ENCODE assay signal across 8 cellular contexts in the genomic region with DNA sequence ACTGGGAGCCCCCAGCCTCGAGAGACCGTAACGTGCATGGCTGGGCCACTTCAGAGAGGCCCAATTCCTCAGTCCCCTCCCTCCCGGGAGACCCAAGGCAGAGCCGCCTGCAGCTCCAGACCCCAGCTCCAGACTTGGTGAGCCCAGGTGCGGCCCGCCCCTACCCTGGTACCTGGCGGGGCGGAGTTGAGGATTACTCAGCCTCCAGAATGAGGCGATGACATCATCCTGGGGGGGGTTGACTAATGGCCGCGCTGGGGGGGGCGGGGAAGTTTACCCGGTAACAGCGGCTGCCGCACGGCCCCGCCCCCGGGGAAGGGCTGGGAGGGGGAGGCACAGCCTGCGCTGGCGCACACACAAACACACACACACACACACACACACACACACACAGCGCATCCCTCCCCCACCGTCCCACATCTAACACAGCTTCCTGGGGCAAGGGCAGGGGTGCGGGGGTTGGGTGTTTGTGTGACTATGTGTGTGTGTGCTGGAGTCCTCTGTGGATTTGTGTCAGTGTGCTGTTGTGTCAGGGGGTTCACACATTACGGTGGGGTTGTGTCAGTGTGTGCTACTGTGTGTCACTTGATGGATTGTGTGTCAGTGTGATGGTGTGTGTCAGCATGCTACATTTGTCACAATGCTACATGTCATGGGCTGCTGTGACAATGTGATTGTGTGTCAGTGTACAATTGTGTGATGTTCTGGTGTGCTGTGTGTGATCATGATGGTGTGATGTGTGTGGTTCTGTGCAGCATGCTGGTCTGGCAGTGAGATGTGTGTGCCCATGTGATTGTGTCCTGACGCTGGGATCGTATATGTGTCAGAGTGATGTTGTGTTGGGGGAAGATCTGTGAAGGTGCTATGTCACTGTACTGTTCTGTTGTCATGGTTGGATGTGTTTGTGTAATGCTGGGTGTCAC. TPM values are rescaled to one million over a fixed set of nuclear protein-coding genes. Genes with fewer than 3 reads are reported as not detected.
DNase-seq lines count a peak whose midpoint lies in the region; ATAC-seq and TF ChIP-seq lines count a peak whose summit lies in the region.

No MANE protein-coding gene starts in this region.

- peaks cover 58% of the 10 kb centered on the region for H3F3A ChIP-seq in neural progenitor cell (ENCODE audit: low read depth)

- H4K20me1 ChIP-seq in neural progenitor cell (ENCODE audit: low read depth): no peaks in the 10 kb centered on the region

- no peaks in the 10 kb centered on the region for H3K79me2 ChIP-seq in neural progenitor cell (ENCODE audit: low read depth)

- no peak overlapping the region for H2AFZ ChIP-seq in neural progenitor cell (replicated peaks)

- peak overlapping the region; percentile 43 for H3K4me2 ChIP-seq in neural progenitor cell

- H3K27ac Mint-ChIP-seq in neural progenitor cell: no peak overlapping the region

- TF ChIP-seq CTCF in neural progenitor cell (IDR thresholded peaks at IDR 0.05) (no peak), thoracic aorta (IDR thresholded peaks at IDR 0.05) (no peak)

- no peak overlapping the region for H3K4me3 Mint-ChIP-seq in neural progenitor cell

- peaks cover 12% of the 10 kb centered on the region for H3K4me1 ChIP-seq in neural progenitor cell
- H3K4me1 ChIP-seq in thoracic aorta (ENCODE audit: control insufficient read depth in 1 of 2, low read depth in 2 of 2): peaks cover 19 to 38% of the 10 kb centered on the region in 2 donors

- H3K36me3 Mint-ChIP-seq in neural progenitor cell: no peaks in the 10 kb centered on the region

- no peak overlapping the region for H3K9ac ChIP-seq in neural progenitor cell

- H3K36me3 ChIP-seq in neural progenitor cell: no peaks in the 10 kb centered on the region
- no peaks in the 10 kb centered on the region for H3K36me3 ChIP-seq in thoracic aorta

- ATAC-seq in thoracic aorta (ENCODE audit: insufficient number of reproducible peaks, low FRiP score, low read depth) (no peak), HG03108 (IDR thresholded peaks at IDR 0.05; ENCODE audit: unreplicated experiment) (no peak)

- peak; percentile 60 for DNase-seq in SIG-M5 treated with dmso at 0.1 percent for 504 hours (lab: John Stamatoyannopoulos, UW; ENCODE audit: unreplicated experiment)
- no peak for DNase-seq in SIG-M5 (lab: John Stamatoyannopoulos, UW)
- DNase-seq in NCI-H774 (lab: John Stamatoyannopoulos, UW): peak; percentile 80
- DNase-seq in activated T-cell treated with anti-CD3 and anti-CD28 coated beads for 4 hours: peak; percentile 91
- DNase-seq in erythroblast (lab: John Stamatoyannopoulos, UW): peak; percentile 89 to 97
- DNase-seq in neural progenitor cell (ENCODE audit: low spot score): peak; percentile 74
- peak; percentile 67 for DNase-seq in thoracic aorta (ENCODE audit: low spot score)

- H3K4me3 ChIP-seq in neural progenitor cell (no peak overlapping the region), thoracic aorta (peak overlapping the region; percentile 45)

- H3K4me1 Mint-ChIP-seq in neural progenitor cell: peaks cover 20% of the 10 kb centered on the region

- no peaks in the 10 kb centered on the region for H3K9me3 Mint-ChIP-seq in neural progenitor cell

- no peak overlapping the region for H3K27ac ChIP-seq in neural progenitor cell
- peak overlapping the region in 1 of 2 donors; percentile 15 for H3K27ac ChIP-seq in thoracic aorta

- peaks cover 26% of the 10 kb centered on the region for H3K27me3 Mint-ChIP-seq in neural progenitor cell (ENCODE audit: insufficient read depth, low read depth)

- no peaks in the 10 kb centered on the region for H3K9me3 ChIP-seq in neural progenitor cell (ENCODE audit: low read depth)
- H3K9me3 ChIP-seq in thoracic aorta: no peaks in the 10 kb centered on the region

- peak; percentile 19 for TF ChIP-seq POLR2A in erythroblast (IDR thresholded peaks at IDR 0.05; ENCODE audit: low read length)

- H3K27me3 ChIP-seq in neural progenitor cell (peaks cover 44% of the 10 kb centered on the region), thoracic aorta (replicated peaks; ENCODE audit: insufficient read depth) (no peaks in the 10 kb centered on the region)

RNA-seq across cellular contexts. Expression of gene BBC3, which starts 10.3 kb away (rescaled TPM):
- total RNA-seq in neural progenitor cell (ENCODE audit: low replicate concordance) (2.8 and 19.1 TPM in 2 replicates), thoracic aorta (10 to 100 TPM in 1 of 2 donors, 1 to 10 TPM in 1; 6.5 to 21.4 TPM)

RNA-seq across cellular contexts. Expression of gene CCDC9, which starts 15.1 kb away (rescaled TPM):
- 3.4 and 16.0 TPM in 2 replicates for total RNA-seq in neural progenitor cell (ENCODE audit: low replicate concordance)
- 10 to 100 TPM; 26.7 to 38.9 TPM for total RNA-seq in thoracic aorta

RNA-seq across cellular contexts. Expression of gene INAFM1, which starts 33.4 kb away (rescaled TPM):
- total RNA-seq in neural progenitor cell (ENCODE audit: low replicate concordance) (3.7 TPM in 1 of 2 replicates, not detected in the other), thoracic aorta (10 to 100 TPM; 10.3 to 18.6 TPM)
